ENCODE assay signal across 6 cellular contexts in the genomic region with DNA sequence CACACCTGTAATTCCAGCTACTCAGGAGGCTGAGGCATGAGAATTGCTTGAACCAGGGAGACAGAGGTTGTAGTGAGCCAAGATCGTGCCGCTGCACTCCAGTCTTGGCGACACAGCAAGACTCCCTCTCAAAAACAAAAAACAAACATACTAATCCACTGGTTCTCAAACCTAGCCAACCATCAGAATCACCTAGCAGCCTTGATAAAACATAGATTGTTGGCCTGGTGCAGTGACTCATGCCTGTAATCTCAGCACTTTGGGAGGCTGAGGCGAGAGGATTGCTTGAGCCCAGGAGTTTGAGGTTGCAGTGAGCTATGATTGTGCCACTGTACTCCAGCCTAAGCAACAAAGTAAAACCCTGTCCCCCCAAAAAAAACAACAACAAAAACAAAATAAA. TPM values are rescaled to one million over a fixed set of nuclear protein-coding genes. Genes with fewer than 3 reads are reported as not detected.
DNase-seq lines count a peak whose midpoint lies in the region; TF ChIP-seq lines count a peak whose summit lies in the region.
"Not testable (repeated sequence)": the region's sequence is repeated elsewhere in the genome, so short reads cannot be mapped to it uniquely, and the experiment has no call there.

No MANE protein-coding gene starts in this region.

- not testable (repeated sequence) for H2BK120ac ChIP-seq in mesendoderm (ENCODE audit: low read depth, low read length)

- H3K4me2 ChIP-seq in OCI-LY1 (ENCODE audit: low read length); mesendoderm (ENCODE audit: low read length): not testable (repeated sequence)

- TF ChIP-seq CTCF in OCI-LY1 (IDR thresholded peaks at IDR 0.05; ENCODE audit: low read length); brain microvascular endothelial cell (IDR thresholded peaks at IDR 0.05; ENCODE audit: low read depth, low read length, missing control alignments): not testable (repeated sequence)

- peak overlapping the region; percentile 6 for H3K27ac ChIP-seq in OCI-LY1 (ENCODE audit: low read depth, low read length, poor library complexity, severe bottlenecking)
- H3K27ac ChIP-seq in brain microvascular endothelial cell; mesendoderm (ENCODE audit: low read depth, low read length): not testable (repeated sequence)

- H2BK5ac ChIP-seq in mesendoderm (ENCODE audit: low read length), result not testable (repeated sequence)

- no CpG with 5 or more reads among the region's 4 CpGs for WGBS in mesendoderm (ENCODE audit: extremely low coverage, insufficient coverage, low lambda C conversion rate)

- H3K27me3 ChIP-seq in OCI-LY1 (ENCODE audit: insufficient read depth, low read length); brain microvascular endothelial cell (replicated peaks); mesendoderm (ENCODE audit: insufficient read depth, low read length, poor library complexity): not testable (repeated sequence)

- H3K79me2 ChIP-seq in OCI-LY1 (ENCODE audit: insufficient read depth, low read length); mesendoderm (ENCODE audit: control insufficient read depth, insufficient read depth, low read length): not testable (repeated sequence)

- peaks cover 30% of the 10 kb centered on the region for H3K4me1 ChIP-seq in OCI-LY1 (ENCODE audit: insufficient read depth, low read length, severe bottlenecking)
- H3K4me1 ChIP-seq in mesendoderm (ENCODE audit: control insufficient read depth, low read depth, low read length), result not testable (repeated sequence)

- H3K9me2 ChIP-seq in OCI-LY1 (ENCODE audit: low read depth, low read length), result not testable (repeated sequence)

- not testable (repeated sequence) for H3K9me3 ChIP-seq in OCI-LY1 (ENCODE audit: low read length)

- in situ Hi-C loops in brain microvascular endothelial cell (cut with HindIII; ENCODE audit: low pct_ligation_motif_present, low sequenced_read_pairs), result not testable (repeated sequence)

- H3K4me3 ChIP-seq in OCI-LY1 (ENCODE audit: low read depth, low read length, poor library complexity, severe bottlenecking); brain microvascular endothelial cell (ENCODE audit: low read depth, low read length); mesendoderm (ENCODE audit: low read length): not testable (repeated sequence)

- not testable (repeated sequence) for H3K9ac ChIP-seq in OCI-LY1 (ENCODE audit: low read length); mesendoderm (ENCODE audit: low read length)

- H4K20me1 ChIP-seq in OCI-LY1 (ENCODE audit: insufficient read depth, low read length), result not testable (repeated sequence)

- H3K4ac ChIP-seq in mesendoderm (ENCODE audit: low read depth, low read length), result not testable (repeated sequence)

- H4K5ac ChIP-seq in mesendoderm (ENCODE audit: low read length), result not testable (repeated sequence)

- H3K56ac ChIP-seq in mesendoderm (ENCODE audit: low read length), result not testable (repeated sequence)

- H3F3A ChIP-seq in OCI-LY1 (ENCODE audit: insufficient read depth, low read length), result not testable (repeated sequence)

- not testable (repeated sequence) for H3K23ac ChIP-seq in mesendoderm (ENCODE audit: low read length)

- not testable (repeated sequence) for H3K36me3 ChIP-seq in OCI-LY1 (ENCODE audit: insufficient read depth, low read length); brain microvascular endothelial cell (replicated peaks); mesendoderm (ENCODE audit: control insufficient read depth, insufficient read depth, low read length)

- not testable (repeated sequence) for H2AK5ac ChIP-seq in mesendoderm (ENCODE audit: low read length)

- not testable (repeated sequence) for H3K18ac ChIP-seq in mesendoderm (ENCODE audit: low read length)

- not testable (repeated sequence) for H3K79me1 ChIP-seq in mesendoderm (ENCODE audit: low read length)

- not testable (repeated sequence) for H4K8ac ChIP-seq in mesendoderm (ENCODE audit: low read depth, low read length)

- H2BK15ac ChIP-seq in mesendoderm (replicated peaks; ENCODE audit: low read depth), result not testable (repeated sequence)

- DNase-seq in DMS53 (lab: John Stamatoyannopoulos, UW), result peak; percentile 35
- peak; percentile 47 for DNase-seq in HT1080 (ENCODE audit: low read depth)
- DNase-seq in NCI-H2029 treated with DMSO at 0.1 percent for 48 hours (lab: John Stamatoyannopoulos, UW), result peak; percentile 18
- peak; percentile 20 for DNase-seq in brain microvascular endothelial cell
- peak; percentile 18 for DNase-seq in mesendoderm

- H2AFZ ChIP-seq in OCI-LY1 (ENCODE audit: low read length), result not testable (repeated sequence)

RNA-seq across cellular contexts. Expression of a gene that starts 52.5 kb away (rescaled TPM):
- total RNA-seq in HT1080 (2014; rRNA removed; shearing (Covaris generic)), result 224 and 227 TPM in 2 replicates
- polyA plus RNA-seq in HT1080 (2015; cell fraction: cytosol; rRNA removed), result 187 and 235 TPM in 2 replicates
- polyA plus RNA-seq in HT1080 (2015; cell fraction: nucleus; rRNA removed), result 142 and 154 TPM in 2 replicates
- 126 TPM for polyA plus RNA-seq in mesendoderm (2013, experiment 1 of 2)
- polyA plus RNA-seq in mesendoderm (2013, experiment 2 of 2), result 124 TPM
